ENCODE assay signal across 8 cellular contexts in the genomic region with DNA sequence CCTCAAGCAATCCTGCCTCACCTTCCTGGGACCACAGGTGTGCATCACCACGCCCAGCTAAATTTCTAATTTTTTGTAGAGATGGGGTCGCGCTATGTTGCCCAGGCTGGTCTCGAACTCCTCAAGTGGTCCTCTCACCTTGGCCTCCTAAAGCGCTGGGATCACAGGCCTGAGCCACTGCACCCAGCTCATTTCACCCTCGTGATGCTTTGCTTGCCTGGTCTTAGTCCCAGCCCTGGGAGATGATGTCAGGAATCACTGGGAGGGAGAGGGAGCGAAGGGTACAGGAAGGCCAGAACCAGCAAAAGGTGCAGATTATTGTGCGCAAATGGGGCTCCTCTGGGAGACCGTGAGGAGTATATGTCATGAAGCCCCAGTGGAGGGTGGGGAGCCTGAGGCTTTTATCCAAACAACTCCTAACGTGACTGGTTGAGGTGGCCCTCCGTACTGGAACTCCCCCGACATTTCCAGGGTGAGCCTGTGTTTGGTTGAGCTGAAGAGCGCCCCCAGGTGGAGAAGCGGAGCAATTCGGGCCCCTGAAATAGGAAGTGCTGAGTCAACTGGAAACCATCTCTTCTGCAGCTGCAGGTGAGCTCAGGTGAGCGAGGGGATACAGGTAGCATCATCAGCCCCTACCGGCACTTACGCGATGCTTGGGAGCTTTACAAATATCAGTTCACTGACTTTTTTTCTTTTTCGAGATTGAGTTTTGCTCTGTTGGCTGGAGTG. TPM values are rescaled to one million over a fixed set of nuclear protein-coding genes. Genes with fewer than 3 reads are reported as not detected.
A peak's percentile ranks its signal among the peaks of the same experiment; 100 is the strongest.
DNase-seq lines count a peak whose midpoint lies in the region; ATAC-seq and TF ChIP-seq lines count a peak whose summit lies in the region.

No MANE protein-coding gene starts in this region.

- no peak overlapping the region for H2AFZ ChIP-seq in OCI-LY7 (ENCODE audit: low read length)

- H3K4me3 ChIP-seq in OCI-LY7 (ENCODE audit: low read depth, low read length, poor library complexity, severe bottlenecking) = no peak overlapping the region
- no peak overlapping the region for H3K4me3 ChIP-seq in fibroblast of pulmonary artery (replicated peaks; ENCODE audit: low read depth, low read length)
- H3K4me3 ChIP-seq in heart right ventricle = no peak overlapping the region

- POLR2A ChIA-PET in OCI-LY7 (lab: Charles Lee) = no interaction called here

- H3K27ac Mint-ChIP-seq in stimulated activated naive CD8-positive, alpha-beta T cell treated with anti-CD3 and anti-CD28 coated beads, Interleukin-15, amount 100 ng/mL, for 72 hours = peak overlapping the region in 1 of 2 donors; percentile 54

- CTCF ChIA-PET in OCI-LY7 (lab: Charles Lee; ENCODE audit: unreplicated experiment) = no interaction called here

- H3K9me3 Mint-ChIP-seq in stimulated activated naive CD8-positive, alpha-beta T cell treated with anti-CD3 and anti-CD28 coated beads, Interleukin-15, amount 100 ng/mL, for 72 hours = peaks cover 10 to 14% of the 10 kb centered on the region in 2 donors

- WGBS in heart right ventricle, 2 donors = 63% methylated on average over 20 of the region's 20 CpGs

- ATAC-seq in stimulated activated naive CD8-positive, alpha-beta T cell treated with anti-CD3 and anti-CD28 coated beads, Interleukin-15, Interleukin-2, amounts not matched to agents 100 U/mL and 50 U/mL, for 24 hours = no peak
- ATAC-seq in stimulated activated naive CD8-positive, alpha-beta T cell treated with anti-CD3 and anti-CD28 coated beads, Interleukin-15, amount 100 ng/mL, for 72 hours = no peak
- ATAC-seq in HG03521 (IDR thresholded peaks at IDR 0.05; ENCODE audit: unreplicated experiment) (no peak), HG02852 (IDR thresholded peaks at IDR 0.05; ENCODE audit: unreplicated experiment) (no peak), heart right ventricle (no peak)

- peaks cover 6% of the 10 kb centered on the region for H3K27me3 Mint-ChIP-seq in stimulated activated naive CD8-positive, alpha-beta T cell treated with anti-CD3 and anti-CD28 coated beads, Interleukin-15, amount 100 ng/mL, for 72 hours

- H3K9me2 ChIP-seq in OCI-LY7 (ENCODE audit: insufficient read depth, low read length) = no peaks in the 10 kb centered on the region

- H3K9me3 ChIP-seq in OCI-LY7 (ENCODE audit: low read length) (peaks cover 8% of the 10 kb centered on the region; the same call in 1 of the 2 replicates), heart right ventricle (peaks cover 0 to 10% (median 0%) of the 10 kb centered on the region in 11 donors)

- no TSS peak for BruUV-seq in OCI-LY7 (replicated peaks; lab: Mats Ljungman, UMichigan)

- no peaks in the 10 kb centered on the region for H3K4me1 ChIP-seq in OCI-LY7 (ENCODE audit: insufficient read depth, low read length, poor library complexity, severe bottlenecking)
- peaks cover 5 to 36% (median 20%) of the 10 kb centered on the region in 9 donors for H3K4me1 ChIP-seq in heart right ventricle

- no peak overlapping the region for H3K4me2 ChIP-seq in OCI-LY7 (ENCODE audit: low read length)

- H3K4me3 Mint-ChIP-seq in stimulated activated naive CD8-positive, alpha-beta T cell treated with anti-CD3 and anti-CD28 coated beads, Interleukin-15, amount 100 ng/mL, for 72 hours = no peak overlapping the region

- H3K36me3 ChIP-seq in OCI-LY7 (ENCODE audit: insufficient read depth, low read length) (no peaks in the 10 kb centered on the region), heart right ventricle (no peaks in the 10 kb centered on the region)

- peaks cover 41% of the 10 kb centered on the region for H3K4me1 Mint-ChIP-seq in stimulated activated naive CD8-positive, alpha-beta T cell treated with anti-CD3 and anti-CD28 coated beads, Interleukin-15, amount 100 ng/mL, for 72 hours

- no peaks in the 10 kb centered on the region for H4K20me1 ChIP-seq in OCI-LY7 (ENCODE audit: insufficient read depth, low read length)

- peak; percentile 33 for DNase-seq in stimulated activated naive CD8-positive, alpha-beta T cell treated with anti-CD3 and anti-CD28 coated beads, Interleukin-15, Interleukin-2, amounts not matched to agents 100 U/mL and 50 U/mL, for 24 hours
- DNase-seq in stimulated activated naive CD8-positive, alpha-beta T cell treated with anti-CD3 and anti-CD28 coated beads, Interleukin-15, amount 100 ng/mL, for 72 hours = no peak
- peak; percentile 27 for DNase-seq in OCI-LY7 (ENCODE audit: low spot score)
- peak; percentile 23 for DNase-seq in fibroblast of pulmonary artery (ENCODE audit: low read depth)
- DNase-seq in heart right ventricle = no peak
- no peak for DNase-seq in putamen (ENCODE audit: low spot score)

- H3K79me2 ChIP-seq in OCI-LY7 (ENCODE audit: insufficient read depth, low read depth, low read length) = no peaks in the 10 kb centered on the region

- H3K27ac ChIP-seq in OCI-LY7 (ENCODE audit: low read depth, low read length, poor library complexity, severe bottlenecking) = no peak overlapping the region
- H3K27ac ChIP-seq in heart right ventricle = no peak overlapping the region

- peak; percentile 85 for TF ChIP-seq CTCF in OCI-LY7 (conservative IDR thresholded peaks at IDR 0.05; ENCODE audit: low read length)
- peak; percentile 42 for TF ChIP-seq CTCF in fibroblast of pulmonary artery (IDR thresholded peaks at IDR 0.05; ENCODE audit: low read length, missing control alignments)
- TF ChIP-seq CTCF in heart right ventricle (IDR thresholded peaks at IDR 0.05) = peak in 4 of 9 donors; percentile 18 to 40 (median 33)

- intact Hi-C loops in OCI-LY7 (cut with micrococcal nuclease; ENCODE audit: unreplicated experiment) = loop anchor here (10.0 kb wide), 1 partner anchor 85 kb away; no protein-coding TSS in a partner anchor
- intact Hi-C loops in heart right ventricle (cut with DNase I) = no loop called here

- H3K27me3 ChIP-seq in heart right ventricle = peaks cover 0 to 8% (median 0%) of the 10 kb centered on the region in 7 donors

RNA-seq across cellular contexts. Expression of gene HAPSTR1, which starts 41.2 kb away (rescaled TPM):
- 50.9 and 51.5 TPM in 2 replicates for total RNA-seq in OCI-LY7 (2014; rRNA removed; shearing (Covaris generic))
- 71.5 and 77.9 TPM in 2 replicates for total RNA-seq in OCI-LY7 (2022)
- total RNA-seq in heart right ventricle = 10 to 100 TPM; 57.2 to 74.7 (median 64.1) TPM
- polyA plus RNA-seq in heart right ventricle = 10 to 100 TPM; 10.2 to 11.7 TPM

Comparison
In these comparisons a context has a peak if more than half of its experiments do, and no peak if none do; other contexts are left out.
1. DNase-seq: peak in stimulated activated naive CD8-positive, alpha-beta T cell treated with anti-CD3 and anti-CD28 coated beads, Interleukin-15, Interleukin-2, amounts not matched to agents 100 U/mL and 50 U/mL, for 24 hours (single experiment), OCI-LY7 (single experiment) and fibroblast of pulmonary artery (single experiment); none in stimulated activated naive CD8-positive, alpha-beta T cell treated with anti-CD3 and anti-CD28 coated beads, Interleukin-15, amount 100 ng/mL, for 72 hours (0 of 2), heart right ventricle (0 of 2) and putamen (single experiment).